In the genomic region with DNA sequence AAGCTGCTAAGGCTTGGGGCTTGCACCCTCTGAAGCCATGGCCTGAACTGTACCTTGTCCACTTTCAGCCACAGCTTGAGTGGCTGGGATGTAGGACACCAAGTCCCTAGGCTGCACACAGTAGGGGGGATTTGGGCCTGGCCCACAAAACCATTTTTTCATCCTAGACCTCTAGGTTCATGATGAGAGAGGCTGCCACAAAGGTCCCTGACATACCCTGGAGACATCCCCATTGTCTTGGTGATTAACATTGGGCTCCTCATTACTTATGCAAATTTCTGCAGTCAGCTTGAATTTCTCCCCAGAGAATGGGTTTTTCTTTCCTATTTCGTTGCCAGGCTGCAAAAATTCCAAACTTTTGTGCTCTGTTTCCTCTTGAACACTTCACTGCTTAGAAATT, we compare ENCODE assay signal across 26 cellular contexts. TPM values are rescaled to one million over a fixed set of nuclear protein-coding genes. Genes with fewer than 3 reads are reported as not detected.
"Had no signal": no experiment of that assay in that cellular context is flagged by ENCODE, and none has a peak within 500 bp of the region (broad histone marks: within the 10 kb centered on the region; RNA-seq: fewer than 3 reads in every experiment).

No MANE protein-coding gene starts in this region.

- H3K4me2 ChIP-seq: PC-9 had no signal

- DNase-seq: IMR-90, Karpas-422, KG1, MG63, NCI-H1092, NCI-H1105 treated with DMSO at 0.1 percent for 48 hours, NCI-H1417 treated with DMSO at 0.1 percent for 48 hours, NCI-H146, NCI-H1694 treated with DMSO at 0.1 percent for 48 hours, NCI-H1930, NCI-H2081, NCI-H2107, NCI-H2227 treated with DMSO at 0.1 percent for 48 hours, NCI-H524, NCI-H526 treated with DMSO at 0.1 percent for 48 hours, NCI-H748 treated with DMSO at 0.1 percent for 48 hours, PC-9, Peyer's patch, Right ventricle myocardium superior, SIG-M5 had no signal

- H3K9me3 ChIP-seq: SJSA1 had no signal

- H2AFZ ChIP-seq: PC-9 had no signal

- H3K36me3 ChIP-seq: MG63, Peyer's patch, SJSA1 had no signal

- ATAC-seq: HepG2 had no signal

- H3K4me1 ChIP-seq: Peyer's patch, SJSA1 had no signal

- H3K27ac ChIP-seq: PC-9, Peyer's patch, SJSA1, SK-N-MC had no signal

- H3K27me3 ChIP-seq: MG63, Peyer's patch, SJSA1 had no signal

- H3K4me3 ChIP-seq: MG63, PC-9, Peyer's patch, SJSA1, SK-N-MC had no signal

RNA-seq across cellular contexts. Expression of gene CHODL, which starts 26.3 kb away (rescaled TPM):
- total RNA-seq: HepG2, HT-29, OCI-LY7, Right ventricle myocardium superior, RPMI7951, SJSA1 had no signal
- polyA plus RNA-seq: HepG2, IMR-90 had no signal
